In the genomic region with DNA sequence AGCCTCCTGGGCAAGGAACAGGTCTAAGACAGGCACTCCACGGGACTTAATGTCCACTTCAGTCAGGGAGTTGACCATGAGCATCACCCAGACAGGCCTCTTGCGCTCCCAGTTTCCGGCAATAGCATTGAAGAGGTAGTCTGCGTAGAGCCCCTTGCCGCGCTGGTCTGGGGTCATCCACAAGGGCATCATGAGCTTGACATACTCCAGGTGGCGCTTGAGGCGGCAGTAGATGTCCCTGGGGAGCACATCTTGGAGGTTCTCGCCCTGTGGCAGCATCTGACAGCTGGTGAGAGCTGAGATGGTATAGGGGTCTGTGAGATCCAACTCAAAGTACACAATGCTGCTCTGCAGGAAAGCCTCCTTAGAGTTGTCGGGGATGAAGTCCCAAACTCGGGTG, we compare ENCODE assay signal across 12 cellular contexts. TPM values are rescaled to one million over a fixed set of nuclear protein-coding genes. Genes with fewer than 3 reads are reported as not detected.
DNase-seq lines count a peak whose midpoint lies in the region; ATAC-seq and TF ChIP-seq lines count a peak whose summit lies in the region.
"Had no signal": no experiment of that assay in that cellular context is flagged by ENCODE, and none has a peak within 500 bp of the region (broad histone marks: within the 10 kb centered on the region; RNA-seq: fewer than 3 reads in every experiment).

No MANE protein-coding gene starts in this region.

- H3K4ac ChIP-seq in H9 (ENCODE audit: low read depth, low read length) = no peak overlapping the region

- TF ChIP-seq CTCF in H9 (conservative IDR thresholded peaks at IDR 0.05) = 0 out of 3 replicates have a peak, but pooled peaks have one; percentile 24

- no peak overlapping the region for H4K5ac ChIP-seq in H9 (ENCODE audit: insufficient read length, low read depth, low read length)

- no peak overlapping the region for H4K8ac ChIP-seq in H9 (replicated peaks; ENCODE audit: insufficient read length, low read depth, low read length)

- no peaks in the 10 kb centered on the region for H3K79me1 ChIP-seq in H9 (ENCODE audit: insufficient read depth, low read depth, low read length, poor library complexity, severe bottlenecking)

- H3K27ac ChIP-seq in H9 (ENCODE audit: insufficient read length, low read depth, low read length) = no peak overlapping the region
- H3K27ac ChIP-seq: parathyroid adenoma, vagina had no signal

- no peak overlapping the region for H3T11ph ChIP-seq in H9 (ENCODE audit: low read length)

- H3K79me2 ChIP-seq in H9 (ENCODE audit: insufficient read depth, low read length) = no peaks in the 10 kb centered on the region
- H3K79me2 ChIP-seq: parathyroid adenoma had no signal

- H3K4me2 ChIP-seq in H9 (ENCODE audit: insufficient read depth, insufficient read length, low read length) = no peak overlapping the region

- POLR2A ChIA-PET in activated CD8-positive, alpha-beta T cell treated with anti-CD3 and anti-CD28 coated beads, Interleukin-2, amount 10 ng/mL, durations not matched to agents 7 days and 5 days (lab: Charles Lee) = interaction anchor here (1.3 to 1.5 kb wide), 2 partner anchors 36 to 55 kb away, joined by 4 to 5 read pairs; no protein-coding TSS in a partner anchor

- no peak overlapping the region for H2BK120ac ChIP-seq in H9 (ENCODE audit: low read depth, low read length, poor library complexity, severe bottlenecking)

- no peak overlapping the region for H3K27ac Mint-ChIP-seq in H9
- peak overlapping the region; percentile 39 for H3K27ac Mint-ChIP-seq in activated CD8-positive, alpha-beta T cell treated with anti-CD3 and anti-CD28 coated beads, Interleukin-2, amount 10 ng/mL, durations not matched to agents 7 days and 5 days

- no peaks in the 10 kb centered on the region for H3K4me1 ChIP-seq in H9 (ENCODE audit: insufficient read depth, low read length)
- H3K4me1 ChIP-seq: parathyroid adenoma, vagina had no signal

- peaks cover 0 to 2% of the 10 kb centered on the region in 2 experiments; a peak in 1 of 5 replicates for H3K9me3 Mint-ChIP-seq in H9
- no peaks in the 10 kb centered on the region for H3K9me3 Mint-ChIP-seq in activated CD8-positive, alpha-beta T cell treated with anti-CD3 and anti-CD28 coated beads, Interleukin-2, amount 10 ng/mL, durations not matched to agents 7 days and 5 days (ENCODE audit: insufficient read depth)

- no peak overlapping the region for H3K9ac ChIP-seq in H9 (ENCODE audit: extremely low read depth, insufficient read length, low read length)
- H3K9ac ChIP-seq: parathyroid adenoma had no signal

- no peak overlapping the region for H2BK5ac ChIP-seq in H9 (ENCODE audit: insufficient read length, low read length)

- no peak overlapping the region for H3K14ac ChIP-seq in H9 (ENCODE audit: insufficient read depth, low read length)

- H3K36me3 Mint-ChIP-seq in H9 (ENCODE audit: insufficient read depth in 1 of 3, low read depth in 3 of 3) = no peaks in the 10 kb centered on the region
- H3K36me3 Mint-ChIP-seq in activated CD8-positive, alpha-beta T cell treated with anti-CD3 and anti-CD28 coated beads, Interleukin-2, amount 10 ng/mL, durations not matched to agents 7 days and 5 days (ENCODE audit: low read depth) = peaks cover 66% of the 10 kb centered on the region

- no peaks in the 10 kb centered on the region for H3K9me3 ChIP-seq in H9 (ENCODE audit: control insufficient read depth, low read depth, low read length)
- H3K9me3 ChIP-seq: vagina had no signal

- no peaks in the 10 kb centered on the region for H4K20me1 ChIP-seq in H9 (ENCODE audit: control insufficient read depth, insufficient read depth, insufficient read length)

- no peak for ATAC-seq in activated CD8-positive, alpha-beta T cell treated with anti-CD3 and anti-CD28 coated beads, Interleukin-2, amount 10 ng/mL, durations not matched to agents 7 days and 5 days
- no peak for ATAC-seq in sciatic nerve

- H3K4me3 Mint-ChIP-seq in H9 = no peak overlapping the region
- H3K4me3 Mint-ChIP-seq in activated CD8-positive, alpha-beta T cell treated with anti-CD3 and anti-CD28 coated beads, Interleukin-2, amount 10 ng/mL, durations not matched to agents 7 days and 5 days = no peak overlapping the region

- intact Hi-C loops in sciatic nerve (cut with DNase I) = no loop called here
- intact Hi-C loops in posterior cingulate gyrus (cut with DNase I) = no loop called here

- H3K27me3 Mint-ChIP-seq in H9 (ENCODE audit: low read depth) = peaks cover 70% of the 10 kb centered on the region
- no peaks in the 10 kb centered on the region for H3K27me3 Mint-ChIP-seq in activated CD8-positive, alpha-beta T cell treated with anti-CD3 and anti-CD28 coated beads, Interleukin-2, amount 10 ng/mL, durations not matched to agents 7 days and 5 days (ENCODE audit: low read depth)

- CTCF ChIA-PET in activated CD8-positive, alpha-beta T cell treated with anti-CD3 and anti-CD28 coated beads, Interleukin-2, amount 10 ng/mL, durations not matched to agents 7 days and 5 days (lab: Charles Lee) = interaction anchor here (1.1 to 24.0 kb wide), 5 partner anchors 8 to 129 kb away, joined by 4 to 397 read pairs (median 6); partner anchors contain the start of gene TRABD2A

- no peak overlapping the region for H2BK20ac ChIP-seq in H9 (ENCODE audit: low read depth, low read length, poor library complexity, severe bottlenecking)

- no peak overlapping the region for H2BK15ac ChIP-seq in H9 (ENCODE audit: low read depth, low read length)

- H2AK5ac ChIP-seq in H9 (ENCODE audit: insufficient read length, low read length) = no peak overlapping the region

- DNase-seq in activated T-cell treated with anti-CD3 and anti-CD28 coated beads, Interleukin-2, amount 50 U/mL, for 48 hours = peak; percentile 18 to 29
- DNase-seq in activated T-cell treated with anti-CD3 and anti-CD28 coated beads, Interleukin-2, amount 50 U/mL, for 1 hour = no peak
- DNase-seq in H9 (no peak), sciatic nerve (ENCODE audit: low spot score) (peak; percentile 52), Kasumi-1 (lab: John Stamatoyannopoulos, UW) (no peak), posterior cingulate gyrus (no peak), NCI-H2171 (lab: John Stamatoyannopoulos, UW) (no peak)
- DNase-seq in activated CD8-positive, alpha-beta T cell treated with anti-CD3 and anti-CD28 coated beads, Interleukin-2, amount 10 ng/mL, durations not matched to agents 7 days and 5 days = peak; percentile 20
- DNase-seq: caudate nucleus, DMS53 had no signal

- no CpG with 5 or more reads among the region's 11 CpGs for WGBS in H9 (ENCODE audit: extremely low coverage, insufficient read length, low lambda C conversion rate)

- H3K4me1 Mint-ChIP-seq in H9 = no peaks in the 10 kb centered on the region
- peaks cover 81% of the 10 kb centered on the region for H3K4me1 Mint-ChIP-seq in activated CD8-positive, alpha-beta T cell treated with anti-CD3 and anti-CD28 coated beads, Interleukin-2, amount 10 ng/mL, durations not matched to agents 7 days and 5 days (ENCODE audit: low read depth)

- no peaks in the 10 kb centered on the region for H3K23me2 ChIP-seq in H9 (ENCODE audit: insufficient read length, low read depth, low read length, poor library complexity, severe bottlenecking)

- no peak overlapping the region for H4K91ac ChIP-seq in H9 (ENCODE audit: insufficient read length, low read depth, low read length)

- H3K18ac ChIP-seq in H9 (ENCODE audit: insufficient read length, low read depth, low read length) = no peak overlapping the region

- no peak overlapping the region for H2AFZ ChIP-seq in H9 (ENCODE audit: low read length)
- H2AFZ ChIP-seq: parathyroid adenoma had no signal

- no peak overlapping the region for H2BK12ac ChIP-seq in H9 (ENCODE audit: insufficient read length, low read depth, low read length)

- H3K23ac ChIP-seq in H9 (ENCODE audit: insufficient read length, low read depth, low read length) = no peak overlapping the region

- H3K56ac ChIP-seq in H9 (ENCODE audit: insufficient read length, low read depth, low read length) = no peak overlapping the region

- H3K27me3 ChIP-seq in H9 (ENCODE audit: insufficient read depth, low read length) = no peaks in the 10 kb centered on the region
- H3K27me3 ChIP-seq: vagina had no signal

RNA-seq across cellular contexts. Expression of gene TRABD2A, which starts 10.6 kb away (rescaled TPM):
- total RNA-seq in H9 (2021) (1.4 and 1.7 TPM in 2 replicates), sciatic nerve (2.1 TPM)
- 10 to 100 TPM; 71.9 to 73.2 TPM for total RNA-seq in activated CD8-positive, alpha-beta T cell treated with anti-CD3 and anti-CD28 coated beads, Interleukin-2, amount 10 ng/mL, durations not matched to agents 7 days and 5 days

RNA-seq across cellular contexts. Expression of gene TMSB10, which starts 35.1 kb away (rescaled TPM):
- total RNA-seq in H9 (2021) (755 and 770 TPM in 2 replicates), sciatic nerve (1,367 TPM)
- total RNA-seq in activated CD8-positive, alpha-beta T cell treated with anti-CD3 and anti-CD28 coated beads, Interleukin-2, amount 10 ng/mL, durations not matched to agents 7 days and 5 days = 1,000 to 10,000 TPM; 4,520 to 4,885 TPM

Comparison
In these comparisons a context has a peak if more than half of its experiments do, and no peak if none do; other contexts are left out.
1. DNase-seq: peak in activated T-cell treated with anti-CD3 and anti-CD28 coated beads, Interleukin-2, amount 50 U/mL, for 48 hours (2 of 2), activated CD8-positive, alpha-beta T cell treated with anti-CD3 and anti-CD28 coated beads, Interleukin-2, amount 10 ng/mL, durations not matched to agents 7 days and 5 days (single experiment) and sciatic nerve (single experiment); none in activated T-cell treated with anti-CD3 and anti-CD28 coated beads, Interleukin-2, amount 50 U/mL, for 1 hour (single experiment), H9 (single experiment), Kasumi-1 (0 of 2), posterior cingulate gyrus (0 of 10) and NCI-H2171 (single experiment).
2. RNA of gene TRABD2A, which starts 10.6 kb away (total RNA-seq): 71.9 to 73.2 TPM in activated CD8-positive, alpha-beta T cell treated with anti-CD3 and anti-CD28 coated beads, Interleukin-2, amount 10 ng/mL, durations not matched to agents 7 days and 5 days; 2.1 TPM in sciatic nerve (single experiment) and 1.4 to 1.7 TPM in H9; every median in the first group is over 10 times any median in the second.